21 cellular contexts compared by ENCODE assay signal in the genomic region with DNA sequence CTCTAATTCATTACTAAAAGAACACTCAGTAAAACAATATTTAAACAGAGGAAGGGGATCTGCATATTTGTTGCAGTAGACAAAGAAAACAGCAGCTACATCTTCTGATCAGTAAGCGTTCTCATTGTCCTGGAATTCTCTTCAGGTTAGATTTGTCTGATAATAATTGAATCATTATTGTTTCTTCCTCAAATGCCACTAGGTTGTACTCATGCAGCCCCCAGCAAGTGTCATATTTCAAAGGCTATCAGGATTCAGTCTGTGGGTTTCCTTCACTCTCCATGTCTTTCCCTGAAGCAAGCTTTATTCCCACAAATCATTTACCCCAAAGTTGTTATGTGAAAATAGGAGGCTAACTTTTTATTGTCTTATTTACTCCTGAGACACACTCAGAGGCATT. TPM values are rescaled to one million over a fixed set of nuclear protein-coding genes. Genes with fewer than 3 reads are reported as not detected.
DNase-seq lines count a peak whose midpoint lies in the region; ATAC-seq, FAIRE-seq and TF ChIP-seq lines count a peak whose summit lies in the region.
"Had no signal": no experiment of that assay in that cellular context is flagged by ENCODE, and none has a peak within 500 bp of the region (broad histone marks: within the 10 kb centered on the region; RNA-seq: fewer than 3 reads in every experiment).

No MANE protein-coding gene starts in this region.

- TF ChIP-seq POLR2A in A549 (IDR thresholded peaks at IDR 0.05; ENCODE audit: low read length), result no peak

- H3K4me1 ChIP-seq in A549 (no peaks in the 10 kb centered on the region), heart right ventricle (no peaks in the 10 kb centered on the region)
- H3K4me1 ChIP-seq: left lung had no signal

- peak; percentile 36 for FAIRE-seq in A549 (lab: Jason Lieb, UNC)
- FAIRE-seq: colon had no signal

- no peaks in the 10 kb centered on the region for H3K36me3 ChIP-seq in heart right ventricle
- no peaks in the 10 kb centered on the region for H3K36me3 ChIP-seq in WERI-Rb-1
- H3K36me3 ChIP-seq: left lung had no signal

- TF ChIP-seq CTCF in A549 (IDR thresholded peaks at IDR 0.05) (no peak), heart right ventricle (IDR thresholded peaks at IDR 0.05) (no peak), WERI-Rb-1 (IDR thresholded peaks at IDR 0.05; ENCODE audit: low read depth, low read length) (no peak)

- H3K4me3 ChIP-seq in A549 (no peak overlapping the region), heart right ventricle (no peak overlapping the region), WERI-Rb-1 (ENCODE audit: low read depth, low read length) (no peak overlapping the region)
- H3K4me3 ChIP-seq: left lung had no signal

- H3K4me3 Mint-ChIP-seq in activated CD4-positive, alpha-beta T cell treated with anti-CD3 and anti-CD28 coated beads for 36 hours, result no peak overlapping the region
- H3K4me3 Mint-ChIP-seq: activated CD4-positive, alpha-beta T cell treated with anti-CD3 and anti-CD28 coated beads, Interleukin-2, amount 10 ng/mL, durations not matched to agents 7 days and 5 days; CD8-positive, alpha-beta memory T cell; naive B cell had no signal

- intact Hi-C loops in heart right ventricle (cut with DNase I), result no loop called here
- intact Hi-C loops in activated CD4-positive, alpha-beta T cell treated with anti-CD3 and anti-CD28 coated beads for 36 hours (cut with DNase I, micrococcal nuclease), result no loop called here

- DNase-seq in A549 (ENCODE audit: low read depth in 1 of 2, low spot score in 1 of 2) (peak; percentile 2 to 8), HS-5 (ENCODE audit: low read depth) (peak; percentile 32), astrocyte of the hippocampus (ENCODE audit: low read depth, low spot score) (peak; percentile 45), kidney tubule cell (ENCODE audit: low spot score) (peak; percentile 91), heart right ventricle (no peak), WERI-Rb-1 (no peak)
- no peak for DNase-seq in activated CD4-positive, alpha-beta T cell treated with anti-CD3 and anti-CD28 coated beads for 36 hours
- DNase-seq: activated CD4-positive, alpha-beta T cell treated with anti-CD3 and anti-CD28 coated beads, Interleukin-2, amount 10 ng/mL, durations not matched to agents 7 days and 5 days; CD8-positive, alpha-beta memory T cell; erythroblast; GDM1; naive B cell; NCI-H1105; retina; Right ventricle myocardium superior; stimulated activated CD4-positive, alpha-beta T cell treated with anti-CD3 and anti-CD28 coated beads, Interleukin-1b, Interleukin-23, amount 100 ng/mL, for 48 hours; substantia nigra; T-helper 9 cell had no signal

- no peak overlapping the region for H3K4me2 ChIP-seq in A549

- WGBS in A549 (ENCODE audit: missing lambda C conversion rate), result 2% methylated on average over 1 of the region's 1 CpG
- 63 to 74% methylated on average over 1 of the region's 1 CpG for WGBS in heart right ventricle, 2 donors

- H3K27ac Mint-ChIP-seq in activated CD4-positive, alpha-beta T cell treated with anti-CD3 and anti-CD28 coated beads for 36 hours, result no peak overlapping the region
- H3K27ac Mint-ChIP-seq: activated CD4-positive, alpha-beta T cell treated with anti-CD3 and anti-CD28 coated beads, Interleukin-2, amount 10 ng/mL, durations not matched to agents 7 days and 5 days; CD8-positive, alpha-beta memory T cell; naive B cell had no signal

- CTCF ChIA-PET in A549 (lab: Yijun Ruan, JAX), result interaction anchor here (0.6 kb wide), 1 partner anchor 26 kb away, joined by 5 read pairs; no protein-coding TSS in a partner anchor
- CTCF ChIA-PET in activated CD4-positive, alpha-beta T cell treated with anti-CD3 and anti-CD28 coated beads for 36 hours (lab: Charles Lee), result no interaction called here

- H3K27me3 ChIP-seq in heart right ventricle (no peaks in the 10 kb centered on the region), WERI-Rb-1 (ENCODE audit: insufficient read depth, low read depth, severe bottlenecking) (no peaks in the 10 kb centered on the region)
- H3K27me3 ChIP-seq: left lung had no signal

- no peaks in the 10 kb centered on the region for H3K4me1 Mint-ChIP-seq in activated CD4-positive, alpha-beta T cell treated with anti-CD3 and anti-CD28 coated beads for 36 hours
- H3K4me1 Mint-ChIP-seq: activated CD4-positive, alpha-beta T cell treated with anti-CD3 and anti-CD28 coated beads, Interleukin-2, amount 10 ng/mL, durations not matched to agents 7 days and 5 days; CD8-positive, alpha-beta memory T cell; naive B cell had no signal

- TF ChIP-seq EP300 in A549 (IDR thresholded peaks at IDR 0.05), result no peak

- H3K9me3 ChIP-seq in A549 (no peaks in the 10 kb centered on the region), heart right ventricle (no peaks in the 10 kb centered on the region), WERI-Rb-1 (ENCODE audit: severe bottlenecking) (no peaks in the 10 kb centered on the region)
- H3K9me3 ChIP-seq: left lung had no signal

- TF ChIP-seq RAD21 in A549 (conservative IDR thresholded peaks at IDR 0.05 in 1 of 2, IDR thresholded peaks at IDR 0.05 in 1 of 2), result no peak

- H3K27me3 Mint-ChIP-seq in activated CD4-positive, alpha-beta T cell treated with anti-CD3 and anti-CD28 coated beads for 36 hours, result no peaks in the 10 kb centered on the region
- H3K27me3 Mint-ChIP-seq: activated CD4-positive, alpha-beta T cell treated with anti-CD3 and anti-CD28 coated beads, Interleukin-2, amount 10 ng/mL, durations not matched to agents 7 days and 5 days; CD8-positive, alpha-beta memory T cell; naive B cell had no signal

- H3K36me3 Mint-ChIP-seq in activated CD4-positive, alpha-beta T cell treated with anti-CD3 and anti-CD28 coated beads for 36 hours (ENCODE audit: low read depth), result no peaks in the 10 kb centered on the region
- H3K36me3 Mint-ChIP-seq: CD8-positive, alpha-beta memory T cell; naive B cell had no signal

- H3K9me3 Mint-ChIP-seq in activated CD4-positive, alpha-beta T cell treated with anti-CD3 and anti-CD28 coated beads for 36 hours (ENCODE audit: low read depth), result peaks cover 3% of the 10 kb centered on the region

- POLR2A ChIA-PET in A549 (lab: Yijun Ruan, JAX), result interaction anchor here (0.6 kb wide), 1 partner anchor 124 kb away, joined by 3 read pairs; no protein-coding TSS in a partner anchor
- POLR2A ChIA-PET in activated CD4-positive, alpha-beta T cell treated with anti-CD3 and anti-CD28 coated beads for 36 hours (lab: Charles Lee), result no interaction called here

- H3K27ac ChIP-seq in A549, result no peak overlapping the region
- H3K27ac ChIP-seq in heart right ventricle, result no peak overlapping the region
- no peak overlapping the region for H3K27ac ChIP-seq in WERI-Rb-1
- H3K27ac ChIP-seq: left lung had no signal

- ATAC-seq in A549 (no peak), heart right ventricle (no peak), GM19023 (IDR thresholded peaks at IDR 0.05; ENCODE audit: unreplicated experiment) (no peak)
- no peak for ATAC-seq in activated CD4-positive, alpha-beta T cell treated with anti-CD3 and anti-CD28 coated beads for 36 hours
- ATAC-seq: left lung had no signal

TF ChIP-seq in A549, 52 proteins besides CTCF, POLR2A, EP300 and RAD21:
- no peak for TF ChIP-seq ESRRA (IDR thresholded peaks at IDR 0.05; ENCODE audit: borderline replicate concordance, low read length)
- no peak; the same call in 1 of the 2 replicates for TF ChIP-seq FOSL2 (IDR thresholded peaks at IDR 0.05)
- peak; percentile 9; the same call in 1 of the 2 replicates for TF ChIP-seq FOSL2 (CRISPR knock-in tag; IDR thresholded peaks at IDR 0.05)
- TF ChIP-seq GATA3 (IDR thresholded peaks at IDR 0.05; ENCODE audit: borderline replicate concordance), result 0 out of 2 replicates have a peak, but pooled peaks have one; percentile 51

RNA-seq across cellular contexts. Expression of a gene that starts 14.7 kb away (rescaled TPM):
- polyA plus RNA-seq in A549 (2011; rRNA removed) (0.01 and 0.03 TPM in 2 replicates), A549 (2017; fragmentation: RNase III; extraction: RNeasy Plus Mini Kit Qiagen cat#74134 plus additional on column Dnase treatment) (not detected in 3 replicates), heart right ventricle (not detected)
- polyA plus RNA-seq in A549 (2012; cell fraction: cytosol; rRNA removed), result not detected in 2 replicates
- not detected in 2 replicates for polyA plus RNA-seq in A549 (2012; cell fraction: nucleus; rRNA removed)
- polyA minus RNA-seq in A549 (2011; rRNA and poly(A)+ RNA removed), result not detected in 2 replicates
- not detected for total RNA-seq in heart right ventricle
- total RNA-seq in activated CD4-positive, alpha-beta T cell treated with anti-CD3 and anti-CD28 coated beads for 36 hours, result not detected
- total RNA-seq: activated CD4-positive, alpha-beta T cell treated with anti-CD3 and anti-CD28 coated beads, Interleukin-2, amount 10 ng/mL, durations not matched to agents 7 days and 5 days; CD8-positive, alpha-beta memory T cell; Right ventricle myocardium superior had no signal
- polyA plus RNA-seq: CD8-positive, alpha-beta memory T cell had no signal

Comparison
In these comparisons a context has a peak if more than half of its experiments do, and no peak if none do; other contexts are left out.
1. DNase-seq: peak in A549 (2 of 2), HS-5 (single experiment), astrocyte of the hippocampus (single experiment) and kidney tubule cell (single experiment); none in heart right ventricle (0 of 2), WERI-Rb-1 (single experiment) and activated CD4-positive, alpha-beta T cell treated with anti-CD3 and anti-CD28 coated beads for 36 hours (single experiment).